8 cellular contexts compared by ENCODE assay signal in the genomic region with DNA sequence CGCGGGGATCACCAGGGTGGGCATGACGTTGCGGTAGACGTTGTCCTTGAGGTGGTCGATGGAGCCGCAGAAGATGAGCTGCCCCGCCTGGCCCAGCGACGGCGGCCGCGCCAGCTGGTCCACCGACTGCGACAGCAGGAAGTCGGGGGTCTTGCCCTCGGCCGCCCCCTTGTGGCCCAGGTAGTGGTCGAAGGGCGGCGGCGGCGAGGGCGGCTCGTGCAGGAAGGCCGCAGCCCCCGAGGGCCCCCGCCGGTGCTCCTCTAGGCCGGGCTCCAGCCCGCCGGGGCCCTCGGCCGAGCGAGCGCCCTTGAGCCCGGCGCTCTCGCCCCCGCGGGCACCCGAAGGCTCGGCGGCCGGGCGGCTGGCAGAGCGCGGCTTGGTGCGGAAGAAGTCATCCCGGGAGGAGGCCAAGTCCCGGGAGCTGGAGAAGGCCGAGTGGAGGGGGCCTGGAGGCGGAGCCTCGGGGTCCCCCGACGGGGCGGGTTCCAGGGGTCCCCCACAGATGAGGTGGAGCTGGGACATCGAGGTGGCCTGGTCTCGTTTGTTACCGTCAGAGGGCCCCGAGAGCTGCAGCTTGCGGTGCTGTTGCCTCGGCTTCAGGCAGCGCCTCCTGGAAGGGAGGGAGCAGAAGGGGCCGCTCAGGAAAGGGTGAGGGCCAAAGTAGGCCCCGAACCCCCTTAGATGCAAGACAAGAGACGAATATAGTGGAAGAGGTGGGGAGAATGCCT. TPM values are rescaled to one million over a fixed set of nuclear protein-coding genes. Genes with fewer than 3 reads are reported as not detected.
A peak's percentile ranks its signal among the peaks of the same experiment; 100 is the strongest.
DNase-seq lines count a peak whose midpoint lies in the region; ATAC-seq and TF ChIP-seq lines count a peak whose summit lies in the region.

No MANE protein-coding gene starts in this region.

- no peak overlapping the region for H3K27ac Mint-ChIP-seq in T-cell
- H3K27ac Mint-ChIP-seq in naive thymus-derived CD8-positive, alpha-beta T cell = peak overlapping the region in 2 of 10 donors; percentile 59 to 73

- H3K9me3 Mint-ChIP-seq in T-cell = no peaks in the 10 kb centered on the region
- H3K9me3 Mint-ChIP-seq in naive thymus-derived CD8-positive, alpha-beta T cell = no peaks in the 10 kb centered on the region

- no peak overlapping the region for H3K4me3 ChIP-seq in astrocyte of the spinal cord (ENCODE audit: low read depth, low read length)

- CTCF ChIA-PET in T-cell (lab: Charles Lee) = interaction anchor here in 1 of 2 donors (0.5 to 1.7 kb wide), 2 partner anchors 28 to 137 kb away, joined by 3 to 5 read pairs; no protein-coding TSS in a partner anchor

- DNase-seq in COLO668 (lab: John Stamatoyannopoulos, UW; ENCODE audit: unreplicated experiment) = peak; percentile 50
- DNase-seq in T-cell = peak in 28 of 34 experiments; percentile 15 to 69 (median 46)
- DNase-seq in astrocyte of the spinal cord (ENCODE audit: low read depth, low spot score) = no peak
- peak; percentile 36 to 83 (median 64) for DNase-seq in naive thymus-derived CD8-positive, alpha-beta T cell
- no peak for DNase-seq in NCI-H2029 treated with DMSO at 0.1 percent for 48 hours (lab: John Stamatoyannopoulos, UW)
- DNase-seq in NCI-H1417 treated with DMSO at 0.1 percent for 48 hours (lab: John Stamatoyannopoulos, UW) = no peak
- no peak for DNase-seq in NCI-H1048 (lab: John Stamatoyannopoulos, UW)

- peaks cover 9 to 17% (median 12%) of the 10 kb centered on the region in 3 donors for H3K4me1 Mint-ChIP-seq in T-cell
- peaks cover 9 to 26% (median 14%) of the 10 kb centered on the region in 4 donors for H3K4me1 Mint-ChIP-seq in naive thymus-derived CD8-positive, alpha-beta T cell

- H3K36me3 Mint-ChIP-seq in T-cell = peaks cover 3% of the 10 kb centered on the region
- peaks cover 0 to 3% (median 0%) of the 10 kb centered on the region in 3 donors for H3K36me3 Mint-ChIP-seq in naive thymus-derived CD8-positive, alpha-beta T cell

- H3K4me3 Mint-ChIP-seq in T-cell = peak overlapping the region; percentile 52 to 72 (median 72)
- H3K4me3 Mint-ChIP-seq in naive thymus-derived CD8-positive, alpha-beta T cell = peak overlapping the region; percentile 45 to 87 (median 66)

- ATAC-seq in T-cell (replicated peaks in 1 of 4) = peak; percentile 53 to 61 (median 56)
- ATAC-seq in naive thymus-derived CD8-positive, alpha-beta T cell = peak; percentile 59 to 71
- ATAC-seq in GM18861 (IDR thresholded peaks at IDR 0.05; ENCODE audit: unreplicated experiment) = no peak

- peaks cover 0 to 4% of the 10 kb centered on the region in 2 donors for H3K27me3 Mint-ChIP-seq in T-cell
- no peaks in the 10 kb centered on the region for H3K27me3 Mint-ChIP-seq in naive thymus-derived CD8-positive, alpha-beta T cell

- TF ChIP-seq CTCF in astrocyte of the spinal cord (IDR thresholded peaks at IDR 0.05; ENCODE audit: low read depth, low read length) = peak; percentile 28

- POLR2A ChIA-PET in T-cell (lab: Charles Lee) = interaction anchor here in 1 of 2 donors (0.6 kb wide), 1 partner anchor 9 kb away, joined by 3 read pairs; the partner anchor contains the start of gene FAM171A2
- POLR2A ChIA-PET in naive thymus-derived CD8-positive, alpha-beta T cell (lab: Charles Lee) = interaction anchor here (0.6 to 5.5 kb wide), 10 partner anchors 8 to 168 kb away, joined by 3 to 35 read pairs (median 6); partner anchors contain the start of genes FAM171A2, GPATCH8, GRN and TMUB2

- in situ Hi-C loops in astrocyte of the spinal cord (cut with HindIII; ENCODE audit: low sequenced_read_pairs) = no loop called here

RNA-seq across cellular contexts. Expression of gene FAM171A2, which starts 8.9 kb away (rescaled TPM):
- total RNA-seq in T-cell = 1 to 10 TPM in 2 of 5 donors, under 1 TPM in 3; 0.18 to 1.5 (median 0.89) TPM
- 1 to 10 TPM; 1.3 to 1.5 TPM for total RNA-seq in naive thymus-derived CD8-positive, alpha-beta T cell
- polyA plus RNA-seq in naive thymus-derived CD8-positive, alpha-beta T cell = under 1 TPM; 0.08 to 0.33 (median 0.10) TPM

RNA-seq across cellular contexts. Expression of gene GRN, which starts 9.6 kb away (rescaled TPM):
- 10 to 100 TPM; 21.0 to 48.3 (median 40.1) TPM for total RNA-seq in T-cell
- total RNA-seq in naive thymus-derived CD8-positive, alpha-beta T cell = 10 to 100 TPM; 27.5 to 33.5 TPM
- polyA plus RNA-seq in naive thymus-derived CD8-positive, alpha-beta T cell = 10 to 100 TPM; 24.8 to 43.7 (median 41.6) TPM

RNA-seq across cellular contexts. Expression of gene SLC25A39, which starts 30.1 kb away (rescaled TPM):
- 100 to 1,000 TPM in 3 of 5 donors, 10 to 100 TPM in 2; 78.6 to 108 (median 104) TPM for total RNA-seq in T-cell
- 10 to 100 TPM; 94.9 to 98.8 TPM for total RNA-seq in naive thymus-derived CD8-positive, alpha-beta T cell
- polyA plus RNA-seq in naive thymus-derived CD8-positive, alpha-beta T cell = 100 to 1,000 TPM; 133 to 176 (median 162) TPM

RNA-seq across cellular contexts. Expression of gene ITGA2B, which starts 34.7 kb away (rescaled TPM):
- total RNA-seq in T-cell = 1 to 10 TPM in 3 of 5 donors, under 1 TPM in 2; 0.41 to 3.9 (median 1.1) TPM
- total RNA-seq in naive thymus-derived CD8-positive, alpha-beta T cell = 1 to 10 TPM in 1 of 2 experiments, under 1 TPM in 1; 0.86 to 1.6 TPM
- polyA plus RNA-seq in naive thymus-derived CD8-positive, alpha-beta T cell = not detected

RNA-seq across cellular contexts. Expression of gene RUNDC3A, which starts 46.3 kb away (rescaled TPM):
- total RNA-seq in T-cell = under 1 TPM in 3 of 5 donors, not detected in 2; 0.38 to 0.65 (median 0.41) TPM
- total RNA-seq in naive thymus-derived CD8-positive, alpha-beta T cell = not detected
- polyA plus RNA-seq in naive thymus-derived CD8-positive, alpha-beta T cell = not detected

Comparison
In these comparisons a context has a peak if more than half of its experiments do, and no peak if none do; other contexts are left out.
1. DNase-seq: peak in COLO668 (single experiment), T-cell (28 of 34) and naive thymus-derived CD8-positive, alpha-beta T cell (10 of 10); none in astrocyte of the spinal cord (single experiment), NCI-H2029 treated with DMSO at 0.1 percent for 48 hours (single experiment), NCI-H1417 treated with DMSO at 0.1 percent for 48 hours (single experiment) and NCI-H1048 (single experiment).